ENCODE assay signal across 1 cellular context in genomic region chr3:116139607-116140006, GRCh38.
A peak's percentile ranks its signal among the peaks of the same experiment; 100 is the strongest.
TF ChIP-seq lines count a peak whose summit lies in the region.

No MANE protein-coding gene starts in this region.

TF ChIP-seq in GM12878, 131 proteins besides CTCF, POLR2A, EP300 and RAD21 (continued from another document):
- no peak for TF ChIP-seq PRDM15 (CRISPR knock-in tag; IDR thresholded peaks at IDR 0.05)
- no peak for TF ChIP-seq SPI1 (IDR thresholded peaks at IDR 0.05; ENCODE audit: borderline replicate concordance, insufficient read depth, low read depth, low read length)
- no peak for TF ChIP-seq MAX (IDR thresholded peaks at IDR 0.05; ENCODE audit: low read depth, low read length)
- 0 out of 2 replicates have a peak, but pooled peaks have one; percentile 22 for TF ChIP-seq EED (IDR thresholded peaks at IDR 0.05; ENCODE audit: low read depth)
- TF ChIP-seq MTA2 (IDR thresholded peaks at IDR 0.05; ENCODE audit: low read depth) = no peak
- no peak for TF ChIP-seq HDGF (IDR thresholded peaks at IDR 0.05)
- no peak for TF ChIP-seq CBFB (IDR thresholded peaks at IDR 0.05; ENCODE audit: low read depth)
- no peak for TF ChIP-seq NFXL1 (IDR thresholded peaks at IDR 0.05; ENCODE audit: borderline replicate concordance)
- peak; percentile 37; the same call in 1 of the 2 replicates for TF ChIP-seq JUND (IDR thresholded peaks at IDR 0.05; ENCODE audit: low read depth, low read length)
- peak; percentile 85 for TF ChIP-seq ZSCAN29 (IDR thresholded peaks at IDR 0.05)
- no peak for TF ChIP-seq MEF2B (IDR thresholded peaks at IDR 0.05; ENCODE audit: partially characterized antibody, poor library complexity, severe bottlenecking)
- TF ChIP-seq ESRRA (IDR thresholded peaks at IDR 0.05; ENCODE audit: low read length) = no peak
- no peak for TF ChIP-seq ZBTB4 (CRISPR knock-in tag; IDR thresholded peaks at IDR 0.05)
- 0 out of 4 replicates have a peak, but pooled peaks of 1 of the 2 experiments have one; percentile 36 for TF ChIP-seq IKZF2 (IDR thresholded peaks at IDR 0.05)
- peak; percentile 62; the same call in 1 of the 2 replicates for TF ChIP-seq IRF4 (IDR thresholded peaks at IDR 0.05; ENCODE audit: low read depth, low read length)
- TF ChIP-seq IKZF1 (conservative IDR thresholded peaks at IDR 0.05) = 0 out of 2 replicates have a peak, but pooled peaks have one; percentile 34
- no peak for TF ChIP-seq CREB1 (IDR thresholded peaks at IDR 0.05; ENCODE audit: low read depth)
- no peak for TF ChIP-seq MLLT1 (IDR thresholded peaks at IDR 0.05)
- 0 out of 2 replicates have a peak, but pooled peaks have one; percentile 44 for TF ChIP-seq DPF2 (IDR thresholded peaks at IDR 0.05)
- TF ChIP-seq CBX5 (IDR thresholded peaks at IDR 0.05; ENCODE audit: low read depth) = no peak
- no peak for TF ChIP-seq HCFC1 (IDR thresholded peaks at IDR 0.05; ENCODE audit: low read length)
- no peak for TF ChIP-seq BCL3 (IDR thresholded peaks at IDR 0.05; ENCODE audit: borderline replicate concordance, insufficient read depth, low read depth, low read length, poor library complexity, severe bottlenecking)
- TF ChIP-seq NR2C1 (IDR thresholded peaks at IDR 0.05) = no peak
- no peak for TF ChIP-seq IRF3 (IDR thresholded peaks at IDR 0.05)
